In genomic region chr1:198598796-198599321, GRCh38 we compare ENCODE assay signal across 9 cellular contexts. TPM values are rescaled to one million over a fixed set of nuclear protein-coding genes. Genes with fewer than 3 reads are reported as not detected.
DNase-seq lines count a peak whose midpoint lies in the region; ATAC-seq and TF ChIP-seq lines count a peak whose summit lies in the region.
"Had no signal": no experiment of that assay in that cellular context is flagged by ENCODE, and none has a peak within 500 bp of the region (broad histone marks: within the 10 kb centered on the region; RNA-seq: fewer than 3 reads in every experiment).

No MANE protein-coding gene starts in this region.

- no peaks in the 10 kb centered on the region for H3K27me3 ChIP-seq in suprapubic skin
- H3K27me3 ChIP-seq: cardiac muscle cell had no signal

- peak overlapping the region; percentile 54 for H3K4me3 ChIP-seq in GM12864 (ENCODE audit: low read depth, low read length)
- H3K4me3 ChIP-seq in suprapubic skin: no peak overlapping the region
- H3K4me3 ChIP-seq: cardiac muscle cell had no signal

- H3K27ac Mint-ChIP-seq in activated naive CD8-positive, alpha-beta T cell treated with anti-CD3 and anti-CD28 coated beads, Interleukin-2, amount 10 ng/mL, durations not matched to agents 7 days and 5 days: peak overlapping the region; percentile 76

- H3K27me3 Mint-ChIP-seq in activated naive CD8-positive, alpha-beta T cell treated with anti-CD3 and anti-CD28 coated beads, Interleukin-2, amount 10 ng/mL, durations not matched to agents 7 days and 5 days: no peaks in the 10 kb centered on the region

- H3K4me1 ChIP-seq in suprapubic skin: no peaks in the 10 kb centered on the region

- H3K4me3 Mint-ChIP-seq in activated naive CD8-positive, alpha-beta T cell treated with anti-CD3 and anti-CD28 coated beads, Interleukin-2, amount 10 ng/mL, durations not matched to agents 7 days and 5 days: no peak overlapping the region

- no peak overlapping the region for H3K27ac ChIP-seq in suprapubic skin
- H3K27ac ChIP-seq: cardiac muscle cell had no signal

- no peak for TF ChIP-seq EP300 in suprapubic skin (IDR thresholded peaks at IDR 0.05)

- ATAC-seq in GM21381 (IDR thresholded peaks at IDR 0.05; ENCODE audit: unreplicated experiment): peak; percentile 66
- peak; percentile 54 for ATAC-seq in HG03558 (IDR thresholded peaks at IDR 0.05; ENCODE audit: extremely low read depth, unreplicated experiment)
- peak; percentile 68 for ATAC-seq in activated naive CD8-positive, alpha-beta T cell treated with anti-CD3 and anti-CD28 coated beads, Interleukin-2, amount 10 ng/mL, durations not matched to agents 7 days and 5 days (ENCODE audit: low read depth)

- DNase-seq in GM12864 (ENCODE audit: low read depth): peak; percentile 82
- DNase-seq in activated naive CD8-positive, alpha-beta T cell treated with anti-CD3 and anti-CD28 coated beads, Interleukin-2, amount 10 ng/mL, durations not matched to agents 7 days and 5 days: no peak
- DNase-seq in NCI-H128 (lab: John Stamatoyannopoulos, UW; ENCODE audit: unreplicated experiment): no peak
- no peak for DNase-seq in suprapubic skin (ENCODE audit: low spot score in 2 of 2)
- DNase-seq in GM19238 (ENCODE audit: insufficient read length, low spot score): no peak
- DNase-seq in NCI-H748 treated with DMSO at 0.1 percent for 48 hours (lab: John Stamatoyannopoulos, UW): no peak

- no peaks in the 10 kb centered on the region for H3K9me3 ChIP-seq in suprapubic skin

- H3K36me3 ChIP-seq in suprapubic skin: no peaks in the 10 kb centered on the region
- H3K36me3 ChIP-seq: cardiac muscle cell had no signal

- TF ChIP-seq POLR2A in suprapubic skin (IDR thresholded peaks at IDR 0.05): no peak

- TF ChIP-seq CTCF in GM12864 (IDR thresholded peaks at IDR 0.05; ENCODE audit: low read depth, low read length, missing control alignments) (no peak), suprapubic skin (IDR thresholded peaks at IDR 0.05) (no peak)

- POLR2A ChIA-PET in activated naive CD8-positive, alpha-beta T cell treated with anti-CD3 and anti-CD28 coated beads, Interleukin-2, amount 10 ng/mL, durations not matched to agents 7 days and 5 days (lab: Charles Lee): interaction anchor here (0.8 to 1.6 kb wide), 3 partner anchors 10 to 43 kb away, joined by 3 to 4 read pairs (median 4); no protein-coding TSS in a partner anchor

- 72% methylated on average over 6 of the region's 6 CpGs for WGBS in suprapubic skin

- peaks cover 14% of the 10 kb centered on the region for H3K9me3 Mint-ChIP-seq in activated naive CD8-positive, alpha-beta T cell treated with anti-CD3 and anti-CD28 coated beads, Interleukin-2, amount 10 ng/mL, durations not matched to agents 7 days and 5 days

- peaks cover 49% of the 10 kb centered on the region for H3K36me3 Mint-ChIP-seq in activated naive CD8-positive, alpha-beta T cell treated with anti-CD3 and anti-CD28 coated beads, Interleukin-2, amount 10 ng/mL, durations not matched to agents 7 days and 5 days

- peaks cover 57% of the 10 kb centered on the region for H3K4me1 Mint-ChIP-seq in activated naive CD8-positive, alpha-beta T cell treated with anti-CD3 and anti-CD28 coated beads, Interleukin-2, amount 10 ng/mL, durations not matched to agents 7 days and 5 days

RNA-seq across cellular contexts. Expression of gene PTPRC, which starts 40.0 kb away (rescaled TPM):
- 100 to 1,000 TPM; 828 to 854 TPM for total RNA-seq in activated naive CD8-positive, alpha-beta T cell treated with anti-CD3 and anti-CD28 coated beads, Interleukin-2, amount 10 ng/mL, durations not matched to agents 7 days and 5 days
- total RNA-seq in suprapubic skin: 10 to 100 TPM in 1 of 4 donors, 1 to 10 TPM in 3; 4.7 to 11.4 (median 6.7) TPM
- total RNA-seq: cardiac muscle cell had no signal

RNA-seq across cellular contexts. Expression of gene ATP6V1G3, which starts 58.4 kb away (rescaled TPM):
- total RNA-seq in activated naive CD8-positive, alpha-beta T cell treated with anti-CD3 and anti-CD28 coated beads, Interleukin-2, amount 10 ng/mL, durations not matched to agents 7 days and 5 days: not detected
- not detected for total RNA-seq in suprapubic skin
- total RNA-seq: cardiac muscle cell had no signal

Comparison
In these comparisons a context has a peak if more than half of its experiments do, and no peak if none do; other contexts are left out.
1. RNA of gene PTPRC, which starts 40.0 kb away (total RNA-seq): 828 to 854 TPM in activated naive CD8-positive, alpha-beta T cell treated with anti-CD3 and anti-CD28 coated beads, Interleukin-2, amount 10 ng/mL, durations not matched to agents 7 days and 5 days; 4.7 to 11.4 TPM in suprapubic skin; every median in the first group is over 10 times any median in the second.
2. Peak in every context shown above with its lines, with median percentiles within 50 percentile points of each other: ATAC-seq.